ENCODE assay signal across 1 cellular context in the genomic region with DNA sequence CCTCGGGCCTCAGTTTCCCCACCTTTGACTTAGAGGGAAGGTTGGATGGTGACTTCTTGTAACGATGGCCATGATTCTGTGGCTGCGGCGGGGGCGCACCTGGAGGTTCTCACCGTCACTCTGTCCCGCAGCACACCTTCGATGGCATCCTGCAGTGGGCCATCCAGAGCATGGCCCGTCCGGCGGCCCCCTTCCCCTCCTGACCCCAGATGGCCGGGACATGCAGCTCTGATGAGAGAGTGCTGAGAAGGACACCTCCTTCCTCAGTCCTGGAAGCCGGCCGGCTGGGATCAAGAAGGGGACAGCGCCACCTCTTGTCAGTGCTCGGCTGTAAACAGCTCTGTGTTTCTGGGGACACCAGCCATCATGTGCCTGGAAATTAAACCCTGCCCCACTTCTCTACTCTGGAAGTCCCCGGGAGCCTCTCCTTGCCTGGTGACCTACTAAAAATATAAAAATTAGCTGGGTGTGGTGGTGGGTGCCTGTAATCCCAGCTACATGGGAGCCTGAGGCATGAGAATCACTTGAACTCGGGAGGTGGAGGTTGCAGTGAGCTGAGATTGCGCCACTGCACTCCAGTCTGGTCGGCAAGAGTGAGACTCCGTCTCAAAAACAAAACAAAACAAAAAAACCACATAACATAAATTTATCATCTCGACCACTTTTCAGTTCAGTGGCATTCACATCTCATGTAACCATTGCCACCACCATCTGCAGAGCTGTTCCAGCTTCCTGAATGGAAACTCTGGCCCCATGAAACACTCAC.
TF ChIP-seq lines count a peak whose summit lies in the region.

No MANE protein-coding gene starts in this region.

TF ChIP-seq in GM23338, 12 proteins besides CTCF, POLR2A, EP300 and RAD21 (continued from another document):
- TF ChIP-seq, protein P1, sequence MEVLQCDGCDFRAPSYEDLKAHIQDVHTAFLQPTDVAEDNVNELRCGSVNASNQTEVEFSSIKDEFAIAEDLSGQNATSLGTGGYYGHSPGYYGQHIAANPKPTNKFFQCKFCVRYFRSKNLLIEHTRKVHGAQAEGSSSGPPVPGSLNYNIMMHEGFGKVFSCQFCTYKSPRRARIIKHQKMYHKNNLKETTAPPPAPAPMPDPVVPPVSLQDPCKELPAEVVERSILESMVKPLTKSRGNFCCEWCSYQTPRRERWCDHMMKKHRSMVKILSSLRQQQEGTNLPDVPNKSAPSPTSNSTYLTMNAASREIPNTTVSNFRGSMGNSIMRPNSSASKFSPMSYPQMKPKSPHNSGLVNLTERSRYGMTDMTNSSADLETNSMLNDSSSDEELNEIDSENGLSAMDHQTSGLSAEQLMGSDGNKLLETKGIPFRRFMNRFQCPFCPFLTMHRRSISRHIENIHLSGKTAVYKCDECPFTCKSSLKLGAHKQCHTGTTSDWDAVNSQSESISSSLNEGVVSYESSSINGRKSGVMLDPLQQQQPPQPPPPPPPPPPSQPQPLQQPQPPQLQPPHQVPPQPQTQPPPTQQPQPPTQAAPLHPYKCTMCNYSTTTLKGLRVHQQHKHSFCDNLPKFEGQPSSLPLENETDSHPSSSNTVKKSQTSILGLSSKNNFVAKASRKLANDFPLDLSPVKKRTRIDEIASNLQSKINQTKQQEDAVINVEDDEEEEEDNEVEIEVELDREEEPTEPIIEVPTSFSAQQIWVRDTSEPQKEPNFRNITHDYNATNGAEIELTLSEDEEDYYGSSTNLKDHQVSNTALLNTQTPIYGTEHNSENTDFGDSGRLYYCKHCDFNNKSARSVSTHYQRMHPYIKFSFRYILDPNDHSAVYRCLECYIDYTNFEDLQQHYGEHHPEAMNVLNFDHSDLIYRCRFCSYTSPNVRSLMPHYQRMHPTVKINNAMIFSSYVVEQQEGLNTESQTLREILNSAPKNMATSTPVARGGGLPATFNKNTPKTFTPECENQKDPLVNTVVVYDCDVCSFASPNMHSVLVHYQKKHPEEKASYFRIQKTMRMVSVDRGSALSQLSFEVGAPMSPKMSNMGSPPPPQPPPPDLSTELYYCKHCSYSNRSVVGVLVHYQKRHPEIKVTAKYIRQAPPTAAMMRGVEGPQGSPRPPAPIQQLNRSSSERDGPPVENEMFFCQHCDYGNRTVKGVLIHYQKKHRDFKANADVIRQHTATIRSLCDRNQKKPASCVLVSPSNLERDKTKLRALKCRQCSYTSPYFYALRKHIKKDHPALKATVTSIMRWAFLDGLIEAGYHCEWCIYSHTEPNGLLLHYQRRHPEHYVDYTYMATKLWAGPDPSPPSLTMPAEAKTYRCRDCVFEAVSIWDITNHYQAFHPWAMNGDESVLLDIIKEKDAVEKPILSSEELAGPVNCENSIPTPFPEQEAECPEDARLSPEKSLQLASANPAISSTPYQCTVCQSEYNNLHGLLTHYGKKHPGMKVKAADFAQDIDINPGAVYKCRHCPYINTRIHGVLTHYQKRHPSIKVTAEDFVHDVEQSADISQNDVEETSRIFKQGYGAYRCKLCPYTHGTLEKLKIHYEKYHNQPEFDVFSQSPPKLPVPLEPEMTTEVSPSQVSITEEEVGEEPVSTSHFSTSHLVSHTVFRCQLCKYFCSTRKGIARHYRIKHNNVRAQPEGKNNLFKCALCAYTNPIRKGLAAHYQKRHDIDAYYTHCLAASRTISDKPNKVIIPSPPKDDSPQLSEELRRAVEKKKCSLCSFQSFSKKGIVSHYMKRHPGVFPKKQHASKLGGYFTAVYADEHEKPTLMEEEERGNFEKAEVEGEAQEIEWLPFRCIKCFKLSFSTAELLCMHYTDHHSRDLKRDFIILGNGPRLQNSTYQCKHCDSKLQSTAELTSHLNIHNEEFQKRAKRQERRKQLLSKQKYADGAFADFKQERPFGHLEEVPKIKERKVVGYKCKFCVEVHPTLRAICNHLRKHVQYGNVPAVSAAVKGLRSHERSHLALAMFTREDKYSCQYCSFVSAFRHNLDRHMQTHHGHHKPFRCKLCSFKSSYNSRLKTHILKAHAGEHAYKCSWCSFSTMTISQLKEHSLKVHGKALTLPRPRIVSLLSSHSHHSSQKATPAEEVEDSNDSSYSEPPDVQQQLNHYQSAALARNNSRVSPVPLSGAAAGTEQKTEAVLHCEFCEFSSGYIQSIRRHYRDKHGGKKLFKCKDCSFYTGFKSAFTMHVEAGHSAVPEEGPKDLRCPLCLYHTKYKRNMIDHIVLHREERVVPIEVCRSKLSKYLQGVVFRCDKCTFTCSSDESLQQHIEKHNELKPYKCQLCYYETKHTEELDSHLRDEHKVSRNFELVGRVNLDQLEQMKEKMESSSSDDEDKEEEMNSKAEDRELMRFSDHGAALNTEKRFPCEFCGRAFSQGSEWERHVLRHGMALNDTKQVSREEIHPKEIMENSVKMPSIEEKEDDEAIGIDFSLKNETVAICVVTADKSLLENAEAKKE (CRISPR knock-in tag; IDR thresholded peaks at IDR 0.05): no peak
